8 cellular contexts compared by ENCODE assay signal in the genomic region with DNA sequence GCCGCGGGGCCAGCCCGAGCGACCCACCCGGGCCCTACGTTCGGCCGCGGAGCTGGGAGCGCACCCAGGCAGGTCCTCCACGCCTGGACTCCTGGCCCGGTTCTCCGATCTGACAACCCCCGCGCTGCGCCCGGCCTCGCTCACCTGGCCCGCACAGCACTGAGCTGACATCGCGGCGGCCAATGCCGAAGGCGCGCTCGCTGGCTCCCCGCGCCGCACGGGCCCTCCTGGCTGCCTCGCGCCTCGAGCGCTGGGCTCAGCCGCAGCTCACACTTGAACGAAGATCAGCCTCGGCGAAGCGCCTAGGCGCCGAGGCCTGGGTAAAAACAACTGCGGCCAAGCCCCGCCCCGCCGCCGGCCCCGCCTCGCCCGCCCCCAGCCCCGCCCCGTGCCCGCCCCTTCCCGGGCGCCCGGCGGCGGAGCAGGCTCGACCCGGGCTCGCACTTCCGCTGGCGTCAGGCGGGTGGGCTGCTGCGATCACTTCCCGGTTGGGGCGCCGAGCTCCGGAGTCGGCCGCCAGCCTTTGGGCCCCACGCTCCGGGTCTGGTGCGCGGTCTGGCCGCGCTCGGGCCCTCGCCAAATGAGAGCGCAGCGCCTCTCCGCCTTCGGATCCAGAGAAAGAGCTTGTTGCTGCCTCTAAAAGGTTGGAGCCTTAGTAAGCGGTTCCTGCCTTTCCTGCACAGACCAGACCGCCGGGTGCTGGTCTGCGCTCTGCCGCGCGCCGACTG. TPM values are rescaled to one million over a fixed set of nuclear protein-coding genes. Genes with fewer than 3 reads are reported as not detected.
DNase-seq lines count a peak whose midpoint lies in the region; ATAC-seq lines count a peak whose summit lies in the region.

A gene (minus strand): TSS at position 297 of the 728 bp plus-strand sequence. CDS start 126 bp downstream, at position 171.

- H3K9me3 ChIP-seq in ectodermal cell (ENCODE audit: control insufficient read depth, low read length) = no peaks in the 10 kb centered on the region

- H3K4me3 Mint-ChIP-seq in activated CD8-positive, alpha-beta T cell treated with anti-CD3 and anti-CD28 coated beads, Interleukin-2, amount 10 ng/mL, durations not matched to agents 7 days and 5 days = peak within 1 kb of the TSS; percentile 92

- CTCF ChIA-PET in activated CD8-positive, alpha-beta T cell treated with anti-CD3 and anti-CD28 coated beads, Interleukin-2, amount 10 ng/mL, durations not matched to agents 7 days and 5 days (lab: Charles Lee) = interaction anchor here (0.8 to 4.6 kb wide), 10 partner anchors 10 to 164 kb away, joined by 3 to 36 read pairs (median 6); no protein-coding TSS in a partner anchor

- H3K27me3 Mint-ChIP-seq in activated CD8-positive, alpha-beta T cell treated with anti-CD3 and anti-CD28 coated beads, Interleukin-2, amount 10 ng/mL, durations not matched to agents 7 days and 5 days (ENCODE audit: low read depth) = no peaks in the 10 kb centered on the region

- H3K36me3 Mint-ChIP-seq in activated CD8-positive, alpha-beta T cell treated with anti-CD3 and anti-CD28 coated beads, Interleukin-2, amount 10 ng/mL, durations not matched to agents 7 days and 5 days (ENCODE audit: low read depth) = peaks cover 45% of the 10 kb centered on the region

- WGBS in ectodermal cell, 2 experiments = 0% methylated on average over 90 of the region's 90 CpGs

- no peaks in the 10 kb centered on the region for H3K27me3 ChIP-seq in ectodermal cell (ENCODE audit: control insufficient read depth, insufficient read depth, low read length, poor library complexity, severe bottlenecking)

- no peaks in the 10 kb centered on the region for H3K9me3 Mint-ChIP-seq in activated CD8-positive, alpha-beta T cell treated with anti-CD3 and anti-CD28 coated beads, Interleukin-2, amount 10 ng/mL, durations not matched to agents 7 days and 5 days (ENCODE audit: insufficient read depth)

- ATAC-seq in HG02943 (IDR thresholded peaks at IDR 0.05; ENCODE audit: low read depth, unreplicated experiment) = peak; percentile 80
- peak; percentile 80 for ATAC-seq in activated CD8-positive, alpha-beta T cell treated with anti-CD3 and anti-CD28 coated beads, Interleukin-2, amount 10 ng/mL, durations not matched to agents 7 days and 5 days

- POLR2A ChIA-PET in activated CD8-positive, alpha-beta T cell treated with anti-CD3 and anti-CD28 coated beads, Interleukin-2, amount 10 ng/mL, durations not matched to agents 7 days and 5 days (lab: Charles Lee) = interaction anchor here (0.7 to 4.8 kb wide), 28 partner anchors 9 to 266 kb away, joined by 3 to 78 read pairs (median 6); no protein-coding TSS in a partner anchor

- H3K27ac Mint-ChIP-seq in activated CD8-positive, alpha-beta T cell treated with anti-CD3 and anti-CD28 coated beads, Interleukin-2, amount 10 ng/mL, durations not matched to agents 7 days and 5 days = peak within 1 kb of the TSS; percentile 95

- H3K4me3 ChIP-seq in ectodermal cell (ENCODE audit: insufficient read depth, low read depth, low read length) = peak within 1 kb of the TSS; percentile 89

- peaks cover 51% of the 10 kb centered on the region for H3K4me1 Mint-ChIP-seq in activated CD8-positive, alpha-beta T cell treated with anti-CD3 and anti-CD28 coated beads, Interleukin-2, amount 10 ng/mL, durations not matched to agents 7 days and 5 days (ENCODE audit: low read depth)

- no peaks in the 10 kb centered on the region for H3K36me3 ChIP-seq in ectodermal cell (ENCODE audit: control insufficient read depth, insufficient read depth, low read length)

- H3K27ac ChIP-seq in ectodermal cell (ENCODE audit: insufficient read depth, low read depth, low read length, poor library complexity, severe bottlenecking) = peak within 1 kb of the TSS; percentile 85

- DNase-seq in NCI-H82 (lab: John Stamatoyannopoulos, UW) (peak; percentile 77), NCI-H82 treated with DMSO at 0.1 percent for 48 hours (lab: John Stamatoyannopoulos, UW; ENCODE audit: unreplicated experiment) (no peak), NCI-H69 (lab: John Stamatoyannopoulos, UW) (peak; percentile 92), medulla oblongata (ENCODE audit: extremely low spot score) (peak; percentile 91)
- peak; percentile 88 for DNase-seq in activated CD8-positive, alpha-beta T cell treated with anti-CD3 and anti-CD28 coated beads, Interleukin-2, amount 10 ng/mL, durations not matched to agents 7 days and 5 days
- DNase-seq in stimulated activated CD4-positive, alpha-beta T cell treated with anti-CD3 and anti-CD28 coated beads, TNF-alpha, amount 100 ng/mL, for 48 hours (ENCODE audit: low read depth in 3 of 3) = peak; percentile 74 to 81 (median 77)

- H3K4me1 ChIP-seq in ectodermal cell (ENCODE audit: control insufficient read depth, insufficient read depth, low read length) = peaks cover 19% of the 10 kb centered on the region

RNA-seq across cellular contexts. Expression of the gene that starts here (rescaled TPM):
- 10 to 100 TPM; 52.5 to 54.5 TPM for total RNA-seq in activated CD8-positive, alpha-beta T cell treated with anti-CD3 and anti-CD28 coated beads, Interleukin-2, amount 10 ng/mL, durations not matched to agents 7 days and 5 days
- polyA plus RNA-seq in ectodermal cell (2013, experiment 1 of 4) = 67.1 TPM
- 96.2 TPM for polyA plus RNA-seq in ectodermal cell (2013, experiment 2 of 4)
- 53.1 TPM for polyA plus RNA-seq in ectodermal cell (2013, experiment 3 of 4)
- polyA plus RNA-seq in ectodermal cell (2013, experiment 4 of 4) = 70.1 TPM
